16 cellular contexts compared by ENCODE assay signal in genomic region chr14:36955376-36955775, GRCh38.
DNase-seq lines count a peak whose midpoint lies in the region; ATAC-seq and TF ChIP-seq lines count a peak whose summit lies in the region.
"Had no signal": no experiment of that assay in that cellular context is flagged by ENCODE, and none has a peak within 500 bp of the region (broad histone marks: within the 10 kb centered on the region; RNA-seq: fewer than 3 reads in every experiment).

No MANE protein-coding gene starts in this region.

- peak overlapping the region; percentile 9 for H3K4me3 Mint-ChIP-seq in type B pancreatic cell
- H3K4me3 Mint-ChIP-seq: B cell; CD8-positive, alpha-beta memory T cell; IgD-negative memory B cell had no signal

- no peaks in the 10 kb centered on the region for H3K9me3 Mint-ChIP-seq in type B pancreatic cell

- H3K4me2 ChIP-seq in PC-3 (ENCODE audit: low read length): no peak overlapping the region; the same call in 1 of the 2 replicates
- H3K4me2 ChIP-seq: BLaER1 treated with 17β-estradiol and CSF1 and Interleukin-3, amounts not matched to agents 10 nM and 100 nM had no signal

- H3K36me3 ChIP-seq in PC-3 (ENCODE audit: low read depth, low read length): no peaks in the 10 kb centered on the region
- H3K36me3 ChIP-seq in body of pancreas (replicated peaks in 1 of 2; ENCODE audit: insufficient read depth in 1 of 2, low read depth in 2 of 2): no peaks in the 10 kb centered on the region
- no peaks in the 10 kb centered on the region for H3K36me3 ChIP-seq in colonic mucosa
- H3K36me3 ChIP-seq: BLaER1 treated with 17β-estradiol and CSF1 and Interleukin-3, amounts not matched to agents 10 nM and 100 nM; HAP-1 had no signal

- H3K79me2 ChIP-seq in PC-3 (ENCODE audit: low read length): no peaks in the 10 kb centered on the region

- H3K9me2 ChIP-seq in PC-3 (replicated peaks; ENCODE audit: low read length): no peaks in the 10 kb centered on the region

- intact Hi-C loops in PC-3 (cut with micrococcal nuclease) (no loop called here), body of pancreas (cut with DNase I) (no loop called here), colonic mucosa (cut with DNase I) (loop anchor here (10.0 kb wide), 1 partner anchor 199 kb away; no protein-coding TSS in a partner anchor)

- no peaks in the 10 kb centered on the region for H3K4me1 Mint-ChIP-seq in type B pancreatic cell (ENCODE audit: unreplicated experiment)
- H3K4me1 Mint-ChIP-seq: B cell; CD8-positive, alpha-beta memory T cell; IgD-negative memory B cell had no signal

- no TSS peak for BruUV-seq in PC-3 (replicated peaks; lab: Mats Ljungman, UMichigan)

- TF ChIP-seq POLR2A in body of pancreas (IDR thresholded peaks at IDR 0.05): no peak

- POLR2A ChIA-PET in PC-3 (lab: Charles Lee; ENCODE audit: unreplicated experiment): no interaction called here

- H3K27ac ChIP-seq in PC-3 (ENCODE audit: low read length) (peak overlapping the region; percentile 5), body of pancreas (no peak overlapping the region), colonic mucosa (no peak overlapping the region)
- H3K27ac ChIP-seq: BLaER1 treated with 17β-estradiol and CSF1 and Interleukin-3, amounts not matched to agents 10 nM and 100 nM had no signal

- peaks cover 3% of the 10 kb centered on the region for H3F3A ChIP-seq in PC-3 (ENCODE audit: low read length, unreplicated experiment)

- peak; percentile 15; the same call in 1 of the 2 replicates for ATAC-seq in PC-3
- no peak for ATAC-seq in body of pancreas
- ATAC-seq: GM12878 had no signal

- peaks cover 12% of the 10 kb centered on the region for H3K27me3 Mint-ChIP-seq in type B pancreatic cell
- H3K27me3 Mint-ChIP-seq: B cell; CD8-positive, alpha-beta memory T cell; IgD-negative memory B cell had no signal

- no peaks in the 10 kb centered on the region for H4K20me1 ChIP-seq in PC-3 (ENCODE audit: low read length)
- H4K20me1 ChIP-seq: BLaER1 treated with 17β-estradiol and CSF1 and Interleukin-3, amounts not matched to agents 10 nM and 100 nM had no signal

- H3K9me3 ChIP-seq in PC-3 (ENCODE audit: low read length) (no peaks in the 10 kb centered on the region), body of pancreas (no peaks in the 10 kb centered on the region), colonic mucosa (no peaks in the 10 kb centered on the region)
- H3K9me3 ChIP-seq: BLaER1 treated with 17β-estradiol and CSF1 and Interleukin-3, amounts not matched to agents 10 nM and 100 nM; HAP-1 had no signal

- TF ChIP-seq CTCF in PC-3 (conservative IDR thresholded peaks at IDR 0.05; ENCODE audit: low read depth, low read length) (no peak), type B pancreatic cell (conservative IDR thresholded peaks at IDR 0.05) (no peak), body of pancreas (IDR thresholded peaks at IDR 0.05) (no peak), colonic mucosa (IDR thresholded peaks at IDR 0.05) (no peak)

- H3K27me3 ChIP-seq in PC-3 (ENCODE audit: low read length) (no peaks in the 10 kb centered on the region), body of pancreas (no peaks in the 10 kb centered on the region), colonic mucosa (no peaks in the 10 kb centered on the region)
- H3K27me3 ChIP-seq: BLaER1 treated with 17β-estradiol and CSF1 and Interleukin-3, amounts not matched to agents 10 nM and 100 nM had no signal

- CTCF ChIA-PET in PC-3 (lab: Charles Lee): no interaction called here

- H3K4me3 ChIP-seq in PC-3 (ENCODE audit: low read length): no peak overlapping the region
- no peak overlapping the region for H3K4me3 ChIP-seq in body of pancreas
- H3K4me3 ChIP-seq in colonic mucosa: no peak overlapping the region
- H3K4me3 ChIP-seq: BLaER1 treated with 17β-estradiol and CSF1 and Interleukin-3, amounts not matched to agents 10 nM and 100 nM; GM12878; HAP-1 had no signal

- no peak overlapping the region for H3K9ac ChIP-seq in PC-3 (ENCODE audit: low read length)
- H3K9ac ChIP-seq in colonic mucosa (ENCODE audit: low read depth in 2 of 2, low read length in 2 of 2): no peak overlapping the region
- H3K9ac ChIP-seq: BLaER1 treated with 17β-estradiol and CSF1 and Interleukin-3, amounts not matched to agents 10 nM and 100 nM had no signal

- H3K27ac Mint-ChIP-seq in type B pancreatic cell: peak overlapping the region; percentile 64
- H3K27ac Mint-ChIP-seq: B cell; CD8-positive, alpha-beta memory T cell; IgD-negative memory B cell had no signal

- peaks cover 42% of the 10 kb centered on the region for H3K4me1 ChIP-seq in PC-3 (ENCODE audit: insufficient read depth, low read length)
- H3K4me1 ChIP-seq in body of pancreas: peaks cover 13% of the 10 kb centered on the region
- H3K4me1 ChIP-seq in colonic mucosa: no peaks in the 10 kb centered on the region
- H3K4me1 ChIP-seq: BLaER1 treated with 17β-estradiol and CSF1 and Interleukin-3, amounts not matched to agents 10 nM and 100 nM; HAP-1 had no signal

- peak; percentile 13 for DNase-seq in EL
- DNase-seq in HCEC 1CT: peak; percentile 37
- peak; percentile 65 for DNase-seq in PC-3
- no peak for DNase-seq in type B pancreatic cell (ENCODE audit: extremely low spot score, unreplicated experiment)
- DNase-seq in T-helper 2 cell: no peak
- DNase-seq in body of pancreas: no peak
- no peak for DNase-seq in colonic mucosa
- DNase-seq: CD8-positive, alpha-beta memory T cell; COR-L47; DMS 273 treated with DMSO at 0.1 percent for 48 hours; KBM-7 had no signal

- H3K36me3 Mint-ChIP-seq in type B pancreatic cell: no peaks in the 10 kb centered on the region
- H3K36me3 Mint-ChIP-seq: CD8-positive, alpha-beta memory T cell; IgD-negative memory B cell had no signal

- no peak overlapping the region for H2AFZ ChIP-seq in PC-3 (ENCODE audit: low read length)

Comparison
In these comparisons a context has a peak if more than half of its experiments do, and no peak if none do; other contexts are left out.
1. DNase-seq: peak in EL (single experiment), HCEC 1CT (single experiment) and PC-3 (single experiment); none in type B pancreatic cell (single experiment), T-helper 2 cell (0 of 5), body of pancreas (0 of 4) and colonic mucosa (single experiment).